ENCODE assay signal across 11 cellular contexts in the genomic region with DNA sequence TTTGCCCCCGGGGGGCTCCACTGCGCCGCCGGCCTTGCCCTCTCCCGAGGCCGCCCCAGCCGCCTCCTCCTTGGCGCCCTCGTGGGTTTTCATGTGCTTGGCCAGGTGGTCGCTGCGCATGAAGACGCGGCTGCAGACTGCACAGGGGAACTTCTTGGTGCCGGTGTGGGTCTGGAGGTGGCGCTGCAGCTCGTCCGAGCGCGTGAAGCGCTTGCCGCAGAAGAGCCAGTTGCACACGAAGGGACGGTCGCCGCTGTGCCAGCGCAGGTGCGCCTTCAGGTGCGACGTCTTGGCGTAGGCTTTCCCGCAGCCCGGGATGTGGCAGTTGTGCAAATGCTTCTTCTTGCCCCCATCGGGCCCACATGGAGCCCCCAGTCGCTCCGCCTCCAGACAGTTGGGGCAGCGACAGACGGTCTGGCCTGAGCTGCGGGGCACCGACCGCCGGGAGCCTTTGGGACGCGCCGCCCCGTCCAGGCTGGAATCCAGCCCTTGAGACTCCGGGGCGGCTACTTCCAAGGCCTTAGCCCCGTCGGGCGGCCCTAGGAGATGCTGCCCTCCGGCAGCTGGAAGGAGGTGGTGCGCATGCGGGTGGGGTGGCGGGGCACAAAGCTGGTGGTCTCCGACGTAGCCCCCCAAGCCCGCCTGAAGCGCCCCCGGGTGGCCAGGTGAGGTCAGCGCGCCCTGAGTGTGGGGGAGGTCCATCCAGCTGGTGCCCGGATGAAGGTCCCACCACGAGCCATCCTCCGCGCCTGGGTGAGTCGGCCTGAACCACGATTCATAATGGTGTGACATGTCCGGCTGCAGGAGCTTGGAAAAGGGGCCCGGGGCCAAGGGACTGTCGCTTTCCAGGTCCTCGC. TPM values are rescaled to one million over a fixed set of nuclear protein-coding genes. Genes with fewer than 3 reads are reported as not detected.
DNase-seq lines count a peak whose midpoint lies in the region; ATAC-seq and TF ChIP-seq lines count a peak whose summit lies in the region.
"Had no signal": no experiment of that assay in that cellular context is flagged by ENCODE, and none has a peak within 500 bp of the region (broad histone marks: within the 10 kb centered on the region; RNA-seq: fewer than 3 reads in every experiment).

No MANE protein-coding gene starts in this region.

- H3K4me3 ChIP-seq in NT2/D1 (ENCODE audit: insufficient read length, low read depth) (no peak overlapping the region), osteoblast (ENCODE audit: insufficient read depth, low read length) (peak overlapping the region; percentile 33)

- DNase-seq in NCI-H82 (lab: John Stamatoyannopoulos, UW): peak; percentile 51
- no peak for DNase-seq in NCI-H82 treated with DMSO at 0.1 percent for 48 hours (lab: John Stamatoyannopoulos, UW; ENCODE audit: unreplicated experiment)
- DNase-seq in NT2/D1 (ENCODE audit: low read depth, low spot score): peak; percentile 35
- no peak for DNase-seq in effector memory CD8-positive, alpha-beta T cell
- peak; percentile 80 for DNase-seq in osteoblast (ENCODE audit: insufficient read length, low spot score, missing footprints)
- DNase-seq in SHP77 treated with DMSO at 0.1 percent for 48 hours (lab: John Stamatoyannopoulos, UW): no peak
- DNase-seq: NCI-H1092 treated with DMSO at 0.1 percent for 48 hours, T1000 had no signal

- H3K4me1 ChIP-seq in NT2/D1 (ENCODE audit: insufficient read depth, insufficient read length) (peaks cover 28% of the 10 kb centered on the region), osteoblast (ENCODE audit: insufficient read depth, low read length) (peaks cover 34% of the 10 kb centered on the region)

- H3K36me3 ChIP-seq in NT2/D1 (ENCODE audit: insufficient read depth, insufficient read length, low read length) (peaks cover 6% of the 10 kb centered on the region), osteoblast (ENCODE audit: insufficient read depth, low read length) (no peaks in the 10 kb centered on the region)

- H3K36me3 Mint-ChIP-seq in effector memory CD8-positive, alpha-beta T cell (ENCODE audit: insufficient read depth): no peaks in the 10 kb centered on the region

- no peak overlapping the region for H3K4me2 ChIP-seq in osteoblast (ENCODE audit: insufficient read depth, low read length)

- H3K27me3 ChIP-seq in NT2/D1 (ENCODE audit: insufficient read depth, insufficient read length) (peaks cover 41% of the 10 kb centered on the region), osteoblast (ENCODE audit: insufficient read depth, low read length) (peaks cover 56% of the 10 kb centered on the region)

- H3K9me3 Mint-ChIP-seq in effector memory CD8-positive, alpha-beta T cell: no peaks in the 10 kb centered on the region
- H3K9me3 Mint-ChIP-seq: dendritic cell treated with granulocyte-macrophage colony-stimulating factor and Interleukin-4, amounts not matched to agents 40 ng/mL and 50 ng/mL, for 4 days had no signal

- H3K79me2 ChIP-seq in osteoblast (ENCODE audit: insufficient read depth, low read length): no peaks in the 10 kb centered on the region

- peaks cover 66 to 86% of the 10 kb centered on the region in 2 donors for H3K27me3 Mint-ChIP-seq in effector memory CD8-positive, alpha-beta T cell

- H3K4me1 Mint-ChIP-seq in effector memory CD8-positive, alpha-beta T cell (ENCODE audit: low read depth in 2 of 2): peaks cover 16 to 17% of the 10 kb centered on the region in 2 donors

- H3K9ac ChIP-seq in NT2/D1 (ENCODE audit: insufficient read length, low read depth): peak overlapping the region; percentile 36

- TF ChIP-seq CTCF in osteoblast (IDR thresholded peaks at IDR 0.05; ENCODE audit: extremely low read depth, low read depth, low read length): peak; percentile 21

- H3K27ac Mint-ChIP-seq in effector memory CD8-positive, alpha-beta T cell: no peak overlapping the region
- H3K27ac Mint-ChIP-seq: dendritic cell treated with granulocyte-macrophage colony-stimulating factor and Interleukin-4, amounts not matched to agents 40 ng/mL and 50 ng/mL, for 4 days had no signal

- H2AFZ ChIP-seq in osteoblast (ENCODE audit: low read length): no peak overlapping the region

- H3K4me3 Mint-ChIP-seq in effector memory CD8-positive, alpha-beta T cell: no peak overlapping the region
- H3K4me3 Mint-ChIP-seq: dendritic cell treated with granulocyte-macrophage colony-stimulating factor and Interleukin-4, amounts not matched to agents 40 ng/mL and 50 ng/mL, for 4 days had no signal

- no peak overlapping the region for H3K27ac ChIP-seq in osteoblast (ENCODE audit: low read depth, low read length)

- no peaks in the 10 kb centered on the region for H3K9me3 ChIP-seq in NT2/D1 (ENCODE audit: insufficient read depth, low read length)
- no peaks in the 10 kb centered on the region for H3K9me3 ChIP-seq in osteoblast (ENCODE audit: low read depth, low read length)

- peak; percentile 31 for ATAC-seq in effector memory CD8-positive, alpha-beta T cell (replicated peaks)
- ATAC-seq in HG02970 (IDR thresholded peaks at IDR 0.05; ENCODE audit: low FRiP score, unreplicated experiment) (no peak), HG02981 (IDR thresholded peaks at IDR 0.05; ENCODE audit: unreplicated experiment) (no peak)

- no peaks in the 10 kb centered on the region for H4K20me1 ChIP-seq in osteoblast (ENCODE audit: insufficient read depth, low read length)

RNA-seq across cellular contexts. Expression of gene SP6, which starts 3.4 kb away (rescaled TPM):
- under 0.01 TPM in 2 replicates for total RNA-seq in osteoblast

RNA-seq across cellular contexts. Expression of gene SCRN2, which starts 6.5 kb away (rescaled TPM):
- 41.0 and 42.7 TPM in 2 replicates for total RNA-seq in osteoblast

RNA-seq across cellular contexts. Expression of gene LRRC46, which starts 16.1 kb away (rescaled TPM):
- not detected in 2 replicates for total RNA-seq in osteoblast

RNA-seq across cellular contexts. Expression of gene MRPL10, which starts 16.2 kb away (rescaled TPM):
- 32.7 and 35.8 TPM in 2 replicates for total RNA-seq in osteoblast

RNA-seq across cellular contexts. Expression of gene OSBPL7, which starts 26.0 kb away (rescaled TPM):
- total RNA-seq in osteoblast: 8.0 and 8.3 TPM in 2 replicates

Comparison
In these comparisons a context has a peak if more than half of its experiments do, and no peak if none do; other contexts are left out.
1. DNase-seq: peak in NCI-H82 (single experiment), NT2/D1 (single experiment) and osteoblast (single experiment); none in NCI-H82 treated with DMSO at 0.1 percent for 48 hours (single experiment), effector memory CD8-positive, alpha-beta T cell (0 of 3) and SHP77 treated with DMSO at 0.1 percent for 48 hours (single experiment).